6 cellular contexts compared by ENCODE assay signal in genomic region chr2:35441575-35441974, GRCh38.
DNase-seq lines count a peak whose midpoint lies in the region; ATAC-seq and TF ChIP-seq lines count a peak whose summit lies in the region.
"Not testable (repeated sequence)": the region's sequence is repeated elsewhere in the genome, so short reads cannot be mapped to it uniquely, and the experiment has no call there.

No MANE protein-coding gene starts in this region.

- DNase-seq in endodermal cell (peak; percentile 52), lower lobe of right lung (peak; percentile 28)

- H3K4me3 ChIP-seq in HUES48 (ENCODE audit: low read depth, low read length) (peak overlapping the region; percentile 50), HUES64 (ENCODE audit: low read length) (peak overlapping the region; percentile 64), endodermal cell (ENCODE audit: low read length) (peak overlapping the region; percentile 88)
- not testable (repeated sequence) for H3K4me3 ChIP-seq in iPS-15b (ENCODE audit: low read depth, low read length); lower lobe of right lung

- not testable (repeated sequence) for H3K36me3 Mint-ChIP-seq in endodermal cell (ENCODE audit: low read depth)

- intact Hi-C loops in lower lobe of right lung (cut with DNase I): not testable (repeated sequence)

- not testable (repeated sequence) for H3K9me3 Mint-ChIP-seq in endodermal cell

- H3K9me3 ChIP-seq in ES-I3 (ENCODE audit: control insufficient read depth, insufficient read depth, low read length); HUES48 (ENCODE audit: control insufficient read depth, insufficient read depth, low read length); HUES64 (ENCODE audit: insufficient read depth, low read depth, low read length); endodermal cell (ENCODE audit: control insufficient read depth, low read length); iPS-15b (ENCODE audit: control insufficient read depth, insufficient read depth, low read length); lower lobe of right lung: not testable (repeated sequence)

- 44% methylated on average over 9 of the region's 9 CpGs for WGBS in HUES64
- WGBS in endodermal cell (ENCODE audit: insufficient coverage in 1 of 2, insufficient read length in 1 of 2), 2 experiments: 51 to 58% methylated on average over 8 to 9 of the region's 9 CpGs

- H3K27ac Mint-ChIP-seq in endodermal cell: not testable (repeated sequence)

- ATAC-seq in lower lobe of right lung: not testable (repeated sequence)

- not testable (repeated sequence) for TF ChIP-seq CTCF in endodermal cell (conservative IDR thresholded peaks at IDR 0.05); lower lobe of right lung (IDR thresholded peaks at IDR 0.05)

- not testable (repeated sequence) for H3K27me3 ChIP-seq in HUES48 (ENCODE audit: control insufficient read depth, insufficient read depth, low read length); HUES64 (ENCODE audit: insufficient read depth, low read length); endodermal cell (ENCODE audit: control insufficient read depth, insufficient read depth, low read length, poor library complexity, severe bottlenecking); iPS-15b (ENCODE audit: control insufficient read depth, insufficient read depth, low read length); lower lobe of right lung (ENCODE audit: low read depth)

- peaks cover 27% of the 10 kb centered on the region for H3K4me1 Mint-ChIP-seq in endodermal cell

- H3K27ac ChIP-seq in HUES48 (ENCODE audit: low read depth, low read length) (peak overlapping the region; percentile 70), HUES64 (ENCODE audit: low read depth, low read length) (peak overlapping the region; percentile 86; the same call in 1 of the 2 replicates)
- H3K27ac ChIP-seq in endodermal cell (ENCODE audit: low read depth, low read length); lower lobe of right lung: not testable (repeated sequence)

- H3K4me3 Mint-ChIP-seq in endodermal cell: not testable (repeated sequence)

- H3K36me3 ChIP-seq in ES-I3 (ENCODE audit: insufficient read depth, low read length); HUES48 (ENCODE audit: control insufficient read depth, insufficient read depth, low read length); HUES64 (ENCODE audit: insufficient read depth, low read length); endodermal cell (ENCODE audit: control insufficient read depth, insufficient read depth, low read length); iPS-15b (ENCODE audit: control insufficient read depth, insufficient read depth, low read length); lower lobe of right lung: not testable (repeated sequence)

- H3K9ac ChIP-seq in ES-I3 (ENCODE audit: low read depth, low read length) (peak overlapping the region; percentile 68), HUES48 (ENCODE audit: low read depth, low read length) (peak overlapping the region; percentile 44), HUES64 (ENCODE audit: low read depth, low read length) (peak overlapping the region; percentile 79), endodermal cell (ENCODE audit: extremely low read depth, low read length, poor library complexity, severe bottlenecking) (peak overlapping the region; percentile 80), iPS-15b (ENCODE audit: low read depth, low read length) (peak overlapping the region; percentile 5)

- H3K4me1 ChIP-seq in ES-I3 (ENCODE audit: insufficient read depth, low read length); HUES48 (ENCODE audit: control insufficient read depth, insufficient read depth, low read length); HUES64 (ENCODE audit: insufficient read depth, low read length); endodermal cell (ENCODE audit: control insufficient read depth, insufficient read depth, low read length); iPS-15b (ENCODE audit: control insufficient read depth, insufficient read depth, low read length); lower lobe of right lung: not testable (repeated sequence)

- H3K27me3 Mint-ChIP-seq in endodermal cell (ENCODE audit: insufficient read depth): not testable (repeated sequence)

Comparison
In these comparisons a context has a peak if more than half of its experiments do, and no peak if none do; other contexts are left out.
1. H3K9ac ChIP-seq: peak in every context shown above with its lines; median percentile 80 in endodermal cell; 79 in HUES64; 68 in ES-I3; 44 in HUES48; 5 in iPS-15b.